Comparison of ENCODE assay signal across 8 cellular contexts in genomic region chr12:26527702-26528101, GRCh38.
"Had no signal": no experiment of that assay in that cellular context is flagged by ENCODE, and none has a peak within 500 bp of the region (broad histone marks: within the 10 kb centered on the region; RNA-seq: fewer than 3 reads in every experiment).

No MANE protein-coding gene starts in this region.

- FAIRE-seq: H1, H54, HepG2 had no signal

- H3K27ac Mint-ChIP-seq: GM23338, H9, IgD-negative memory B cell had no signal

- H3K27me3 Mint-ChIP-seq: IgD-negative memory B cell had no signal

- H3K27ac ChIP-seq: HL-60 had no signal

- H3K4me3 Mint-ChIP-seq: GM23338, H9, IgD-negative memory B cell had no signal

- H3K4me3 ChIP-seq: GM23338 had no signal

- DNase-seq: H9, HCEC 1CT had no signal

- ATAC-seq: GM23338, HepG2 had no signal

- H3K4me1 Mint-ChIP-seq: H9, IgD-negative memory B cell had no signal
